8 cellular contexts compared by ENCODE assay signal in genomic region chr2:9004338-9005204, GRCh38. TPM values are rescaled to one million over a fixed set of nuclear protein-coding genes. Genes with fewer than 3 reads are reported as not detected.
DNase-seq lines count a peak whose midpoint lies in the region; ATAC-seq and TF ChIP-seq lines count a peak whose summit lies in the region.

No MANE protein-coding gene starts in this region.

- peaks cover 6% of the 10 kb centered on the region; the same call in 1 of the 2 replicates for H3K36me3 Mint-ChIP-seq in HFFc6 (ENCODE audit: low read depth)
- no peaks in the 10 kb centered on the region for H3K36me3 Mint-ChIP-seq in activated naive CD8-positive, alpha-beta T cell

- peaks cover 40% of the 10 kb centered on the region for H3K4me1 Mint-ChIP-seq in HFFc6 (ENCODE audit: low read depth)
- H3K4me1 Mint-ChIP-seq in activated naive CD8-positive, alpha-beta T cell (ENCODE audit: low read depth) = peaks cover 14% of the 10 kb centered on the region

- H3K9me3 ChIP-seq in iPS-20b (ENCODE audit: insufficient read depth, low read depth, low read length) = no peaks in the 10 kb centered on the region

- H3K4me3 ChIP-seq in iPS-20b (ENCODE audit: low read length) = peak overlapping the region; percentile 82

- in situ Hi-C loops in ACHN (cut with HindIII; ENCODE audit: low pct_ligation_motif_present, low pct_unique_long_range_greater_than_20kb, low sequenced_read_pairs) = no loop called here

- peak; percentile 20 for DNase-seq in ACHN
- peak; percentile 75 for DNase-seq in HFFc6
- peak; percentile 21 for DNase-seq in stimulated activated naive CD8-positive, alpha-beta T cell treated with anti-CD3 and anti-CD28 coated beads, Interleukin-15, Interleukin-2, amounts not matched to agents 100 U/mL and 50 U/mL, for 24 hours
- no peak for DNase-seq in NCI-H748 treated with DMSO at 0.1 percent for 48 hours (lab: John Stamatoyannopoulos, UW)
- DNase-seq in NCI-H1092 (lab: John Stamatoyannopoulos, UW) = no peak
- DNase-seq in NCI-H1930 (lab: John Stamatoyannopoulos, UW) = no peak

- peak overlapping the region; percentile 18 for H3K27ac ChIP-seq in iPS-20b (ENCODE audit: low read length)

- peaks cover 13% of the 10 kb centered on the region for H3K4me1 ChIP-seq in iPS-20b (ENCODE audit: insufficient read depth, low read length)

- H3K9me3 Mint-ChIP-seq in HFFc6 = no peaks in the 10 kb centered on the region
- H3K9me3 Mint-ChIP-seq in activated naive CD8-positive, alpha-beta T cell (ENCODE audit: low read depth) = no peaks in the 10 kb centered on the region

- H3K27me3 Mint-ChIP-seq in HFFc6 (ENCODE audit: insufficient read depth) = no peaks in the 10 kb centered on the region
- peaks cover 4% of the 10 kb centered on the region for H3K27me3 Mint-ChIP-seq in activated naive CD8-positive, alpha-beta T cell

- ATAC-seq in stimulated activated naive CD8-positive, alpha-beta T cell treated with anti-CD3 and anti-CD28 coated beads, Interleukin-15, Interleukin-2, amounts not matched to agents 100 U/mL and 50 U/mL, for 24 hours = no peak

- no peak for TF ChIP-seq CTCF in HFFc6 (IDR thresholded peaks at IDR 0.05)

- H3K27ac Mint-ChIP-seq in HFFc6 = peak overlapping the region; percentile 95
- H3K27ac Mint-ChIP-seq in activated naive CD8-positive, alpha-beta T cell = no peak overlapping the region

- H3K9ac ChIP-seq in iPS-20b (ENCODE audit: low read depth, low read length) = peak overlapping the region; percentile 95; the same call in 1 of the 2 replicates

- H3K4me3 Mint-ChIP-seq in HFFc6 = peak overlapping the region; percentile 91
- H3K4me3 Mint-ChIP-seq in activated naive CD8-positive, alpha-beta T cell = peak overlapping the region; percentile 85

- H3K27me3 ChIP-seq in iPS-20b (ENCODE audit: insufficient read depth, low read length) = peaks cover 18% of the 10 kb centered on the region

- H3K36me3 ChIP-seq in iPS-20b (ENCODE audit: insufficient read depth, low read depth, low read length) = no peaks in the 10 kb centered on the region

RNA-seq across cellular contexts. Expression of gene MBOAT2, which starts 1.1 kb away (rescaled TPM):
- 10 to 100 TPM; 49.8 to 66.2 (median 55.7) TPM for total RNA-seq in HFFc6 (2021; fragmentation: NEBNext Ultra II Directional; extraction: Animal tissue kit (Norgen Biotek cat#: 25700))

Comparison
In these comparisons a context has a peak if more than half of its experiments do, and no peak if none do; other contexts are left out.
1. DNase-seq: peak in ACHN (single experiment), HFFc6 (single experiment) and stimulated activated naive CD8-positive, alpha-beta T cell treated with anti-CD3 and anti-CD28 coated beads, Interleukin-15, Interleukin-2, amounts not matched to agents 100 U/mL and 50 U/mL, for 24 hours (single experiment); none in NCI-H748 treated with DMSO at 0.1 percent for 48 hours (single experiment), NCI-H1092 (single experiment) and NCI-H1930 (0 of 2).